16 cellular contexts compared by ENCODE assay signal in genomic region chr7:143811-144453, GRCh38. TPM values are rescaled to one million over a fixed set of nuclear protein-coding genes. Genes with fewer than 3 reads are reported as not detected.
DNase-seq lines count a peak whose midpoint lies in the region; ATAC-seq and TF ChIP-seq lines count a peak whose summit lies in the region.
"Had no signal": no experiment of that assay in that cellular context is flagged by ENCODE, and none has a peak within 500 bp of the region (broad histone marks: within the 10 kb centered on the region; RNA-seq: fewer than 3 reads in every experiment).

No MANE protein-coding gene starts in this region.

- H3K18ac ChIP-seq in H9 (ENCODE audit: insufficient read length, low read depth, low read length), result no peak overlapping the region

- H3K4ac ChIP-seq in H9 (ENCODE audit: low read depth, low read length), result no peak overlapping the region

- H3K4me3 ChIP-seq in ascending aorta, result no peak overlapping the region
- H3K4me3 ChIP-seq in thoracic aorta, result no peak overlapping the region
- H3K4me3 ChIP-seq in MM.1S (ENCODE audit: low read length), result no peak overlapping the region
- H3K4me3 ChIP-seq: mucosa of descending colon, pancreas, testis had no signal

- no peaks in the 10 kb centered on the region for H3K36me3 ChIP-seq in ascending aorta
- no peaks in the 10 kb centered on the region for H3K36me3 ChIP-seq in thoracic aorta
- H3K36me3 ChIP-seq in MM.1S (replicated peaks; ENCODE audit: insufficient read depth, low read length), result no peaks in the 10 kb centered on the region
- H3K36me3 ChIP-seq: pancreas had no signal

- no peaks in the 10 kb centered on the region for H3K9me3 Mint-ChIP-seq in activated naive CD8-positive, alpha-beta T cell treated with anti-CD3 and anti-CD28 coated beads, Interleukin-2, amount 10 ng/mL, durations not matched to agents 7 days and 5 days
- H3K9me3 Mint-ChIP-seq in activated naive CD8-positive, alpha-beta T cell treated with anti-CD3 and anti-CD28 coated beads for 36 hours, result no peaks in the 10 kb centered on the region
- H3K9me3 Mint-ChIP-seq in H9, result no peaks in the 10 kb centered on the region
- H3K9me3 Mint-ChIP-seq: activated naive CD4-positive, alpha-beta T cell treated with anti-CD3 and anti-CD28 coated beads, Interleukin-2, amount 50 U/mL, for 24 hours; immature natural killer cell had no signal

- no peak overlapping the region for H4K91ac ChIP-seq in H9 (ENCODE audit: insufficient read length, low read depth, low read length)

- H2AK5ac ChIP-seq in H9 (ENCODE audit: insufficient read length, low read length), result no peak overlapping the region

- H3K9ac ChIP-seq in H9 (ENCODE audit: extremely low read depth, insufficient read length, low read length) (no peak overlapping the region), MM.1S (ENCODE audit: low read length) (no peak overlapping the region)

- no peak overlapping the region for H3K4me3 Mint-ChIP-seq in activated naive CD8-positive, alpha-beta T cell treated with anti-CD3 and anti-CD28 coated beads, Interleukin-2, amount 10 ng/mL, durations not matched to agents 7 days and 5 days
- no peak overlapping the region for H3K4me3 Mint-ChIP-seq in activated naive CD8-positive, alpha-beta T cell treated with anti-CD3 and anti-CD28 coated beads for 36 hours
- no peak overlapping the region for H3K4me3 Mint-ChIP-seq in H9
- H3K4me3 Mint-ChIP-seq: activated naive CD4-positive, alpha-beta T cell treated with anti-CD3 and anti-CD28 coated beads, Interleukin-2, amount 50 U/mL, for 24 hours; immature natural killer cell had no signal

- H2AFZ ChIP-seq in H9 (ENCODE audit: low read length) (no peak overlapping the region), MM.1S (ENCODE audit: low read length) (no peak overlapping the region)

- no peak overlapping the region for H3K27ac Mint-ChIP-seq in activated naive CD8-positive, alpha-beta T cell treated with anti-CD3 and anti-CD28 coated beads, Interleukin-2, amount 10 ng/mL, durations not matched to agents 7 days and 5 days
- no peak overlapping the region for H3K27ac Mint-ChIP-seq in activated naive CD8-positive, alpha-beta T cell treated with anti-CD3 and anti-CD28 coated beads for 36 hours
- peak overlapping the region in 2 of 3 experiments; percentile 62; a peak in 3 of 7 replicates for H3K27ac Mint-ChIP-seq in H9
- H3K27ac Mint-ChIP-seq: activated naive CD4-positive, alpha-beta T cell treated with anti-CD3 and anti-CD28 coated beads, Interleukin-2, amount 50 U/mL, for 24 hours; immature natural killer cell had no signal

- H3K27ac ChIP-seq in H9 (ENCODE audit: insufficient read length, low read depth, low read length), result no peak overlapping the region
- peak overlapping the region; percentile 73 to 78 for H3K27ac ChIP-seq in ascending aorta
- H3K27ac ChIP-seq in thoracic aorta, result peak overlapping the region; percentile 66 to 85
- no peak overlapping the region for H3K27ac ChIP-seq in MM.1S (ENCODE audit: low read length)
- H3K27ac ChIP-seq: WERI-Rb-1 had no signal

- no peak overlapping the region for H3K56ac ChIP-seq in H9 (ENCODE audit: insufficient read length, low read depth, low read length)

- no peaks in the 10 kb centered on the region for H3F3A ChIP-seq in MM.1S (ENCODE audit: insufficient read depth, low read length)

- H3K4me1 ChIP-seq in H9 (ENCODE audit: insufficient read depth, low read length) (no peaks in the 10 kb centered on the region), ascending aorta (peaks cover 18% of the 10 kb centered on the region in 2 donors), thoracic aorta (ENCODE audit: control insufficient read depth in 1 of 2, low read depth in 2 of 2) (peaks cover 18 to 42% of the 10 kb centered on the region in 2 donors), MM.1S (ENCODE audit: low read length) (no peaks in the 10 kb centered on the region)

- no peak overlapping the region for H4K5ac ChIP-seq in H9 (ENCODE audit: insufficient read length, low read depth, low read length)

- H2BK15ac ChIP-seq in H9 (ENCODE audit: low read depth, low read length), result no peak overlapping the region

- WGBS in H9 (ENCODE audit: extremely low coverage, insufficient read length, low lambda C conversion rate), result no CpG with 5 or more reads among the region's 12 CpGs

- no peaks in the 10 kb centered on the region for H4K20me1 ChIP-seq in H9 (ENCODE audit: control insufficient read depth, insufficient read depth, insufficient read length)
- no peaks in the 10 kb centered on the region for H4K20me1 ChIP-seq in MM.1S (ENCODE audit: insufficient read depth, low read length)

- H3K9me2 ChIP-seq in MM.1S (replicated peaks; ENCODE audit: insufficient read depth, low read length), result no peaks in the 10 kb centered on the region

- POLR2A ChIA-PET in activated naive CD8-positive, alpha-beta T cell treated with anti-CD3 and anti-CD28 coated beads, Interleukin-2, amount 10 ng/mL, durations not matched to agents 7 days and 5 days (lab: Charles Lee), result no interaction called here

- no peaks in the 10 kb centered on the region for H3K27me3 Mint-ChIP-seq in activated naive CD8-positive, alpha-beta T cell treated with anti-CD3 and anti-CD28 coated beads, Interleukin-2, amount 10 ng/mL, durations not matched to agents 7 days and 5 days
- no peaks in the 10 kb centered on the region for H3K27me3 Mint-ChIP-seq in activated naive CD8-positive, alpha-beta T cell treated with anti-CD3 and anti-CD28 coated beads for 36 hours
- no peaks in the 10 kb centered on the region for H3K27me3 Mint-ChIP-seq in H9 (ENCODE audit: low read depth)
- H3K27me3 Mint-ChIP-seq: activated naive CD4-positive, alpha-beta T cell treated with anti-CD3 and anti-CD28 coated beads, Interleukin-2, amount 50 U/mL, for 24 hours had no signal

- H3K79me2 ChIP-seq in H9 (ENCODE audit: insufficient read depth, low read length) (no peaks in the 10 kb centered on the region), MM.1S (ENCODE audit: low read length) (no peaks in the 10 kb centered on the region)

- peaks cover 2% of the 10 kb centered on the region for H3K4me1 Mint-ChIP-seq in activated naive CD8-positive, alpha-beta T cell treated with anti-CD3 and anti-CD28 coated beads, Interleukin-2, amount 10 ng/mL, durations not matched to agents 7 days and 5 days
- peaks cover 9% of the 10 kb centered on the region for H3K4me1 Mint-ChIP-seq in activated naive CD8-positive, alpha-beta T cell treated with anti-CD3 and anti-CD28 coated beads for 36 hours
- H3K4me1 Mint-ChIP-seq in H9, result peaks cover 12 to 15% of the 10 kb centered on the region in 2 experiments

- no peak overlapping the region for H4K8ac ChIP-seq in H9 (replicated peaks; ENCODE audit: insufficient read length, low read depth, low read length)

- intact Hi-C loops in ascending aorta (cut with DNase I), result no loop called here

- H3K27me3 ChIP-seq in H9 (ENCODE audit: insufficient read depth, low read length) (no peaks in the 10 kb centered on the region), ascending aorta (no peaks in the 10 kb centered on the region), thoracic aorta (replicated peaks; ENCODE audit: insufficient read depth) (no peaks in the 10 kb centered on the region), MM.1S (replicated peaks; ENCODE audit: insufficient read depth, low read length) (no peaks in the 10 kb centered on the region; the same call in 1 of the 2 replicates)
- H3K27me3 ChIP-seq: pancreas, testis had no signal

- H3T11ph ChIP-seq in H9 (ENCODE audit: low read length), result no peak overlapping the region

- H3K14ac ChIP-seq in H9 (ENCODE audit: insufficient read depth, low read length), result no peak overlapping the region

- H3K36me3 Mint-ChIP-seq in activated naive CD8-positive, alpha-beta T cell treated with anti-CD3 and anti-CD28 coated beads, Interleukin-2, amount 10 ng/mL, durations not matched to agents 7 days and 5 days, result peaks cover 3% of the 10 kb centered on the region
- H3K36me3 Mint-ChIP-seq in activated naive CD8-positive, alpha-beta T cell treated with anti-CD3 and anti-CD28 coated beads for 36 hours, result peaks cover 17% of the 10 kb centered on the region
- H3K36me3 Mint-ChIP-seq in H9 (ENCODE audit: insufficient read depth in 1 of 3, low read depth in 3 of 3), result peaks cover 15 to 32% (median 29%) of the 10 kb centered on the region in 3 experiments; a peak in 6 of 7 replicates

- no peak overlapping the region for H2BK20ac ChIP-seq in H9 (ENCODE audit: low read depth, low read length, poor library complexity, severe bottlenecking)

- H2BK120ac ChIP-seq in H9 (ENCODE audit: low read depth, low read length, poor library complexity, severe bottlenecking), result no peak overlapping the region

- peak; percentile 11 for DNase-seq in activated naive CD8-positive, alpha-beta T cell treated with anti-CD3 and anti-CD28 coated beads, Interleukin-2, amount 10 ng/mL, durations not matched to agents 7 days and 5 days
- no peak for DNase-seq in activated naive CD8-positive, alpha-beta T cell treated with anti-CD3 and anti-CD28 coated beads for 36 hours
- DNase-seq in H9 (no peak), ascending aorta (ENCODE audit: low spot score in 2 of 2) (peak in 1 of 2 donors; percentile 58), thoracic aorta (ENCODE audit: low spot score) (no peak), NCI-H1694 treated with DMSO at 0.1 percent for 48 hours (lab: John Stamatoyannopoulos, UW) (no peak), SKM-1 (lab: John Stamatoyannopoulos, UW; ENCODE audit: unreplicated experiment) (no peak), MM.1S (no peak)
- DNase-seq: immature natural killer cell, mucosa of descending colon, NCI-H1092, PC-3, testis, WERI-Rb-1 had no signal

- H3K4me2 ChIP-seq in H9 (ENCODE audit: insufficient read depth, insufficient read length, low read length), result no peak overlapping the region
- H3K4me2 ChIP-seq in MM.1S (ENCODE audit: low read depth, low read length), result no peak overlapping the region

- H2BK5ac ChIP-seq in H9 (ENCODE audit: insufficient read length, low read length), result no peak overlapping the region

- TF ChIP-seq CTCF in H9 (conservative IDR thresholded peaks at IDR 0.05) (no peak), ascending aorta (IDR thresholded peaks at IDR 0.05) (no peak), thoracic aorta (IDR thresholded peaks at IDR 0.05) (no peak), MM.1S (IDR thresholded peaks at IDR 0.05; ENCODE audit: low read length) (no peak)

- H3K9me3 ChIP-seq in H9 (ENCODE audit: control insufficient read depth, low read depth, low read length), result no peaks in the 10 kb centered on the region
- no peaks in the 10 kb centered on the region for H3K9me3 ChIP-seq in ascending aorta
- H3K9me3 ChIP-seq in thoracic aorta, result no peaks in the 10 kb centered on the region
- H3K9me3 ChIP-seq in MM.1S (replicated peaks; ENCODE audit: insufficient read depth, low read length), result no peaks in the 10 kb centered on the region
- H3K9me3 ChIP-seq: mucosa of descending colon, pancreas, testis had no signal

- no peak overlapping the region for H3K23ac ChIP-seq in H9 (ENCODE audit: insufficient read length, low read depth, low read length)

- ATAC-seq in activated naive CD8-positive, alpha-beta T cell treated with anti-CD3 and anti-CD28 coated beads, Interleukin-2, amount 10 ng/mL, durations not matched to agents 7 days and 5 days (ENCODE audit: low read depth), result no peak
- no peak for ATAC-seq in thoracic aorta (ENCODE audit: insufficient number of reproducible peaks, low FRiP score, low read depth)
- ATAC-seq: mucosa of descending colon, PC-3 had no signal

- H3K23me2 ChIP-seq in H9 (ENCODE audit: insufficient read length, low read depth, low read length, poor library complexity, severe bottlenecking), result no peaks in the 10 kb centered on the region

- H3K79me1 ChIP-seq in H9 (ENCODE audit: insufficient read depth, low read depth, low read length, poor library complexity, severe bottlenecking), result no peaks in the 10 kb centered on the region

- H2BK12ac ChIP-seq in H9 (ENCODE audit: insufficient read length, low read depth, low read length), result no peak overlapping the region

RNA-seq across cellular contexts. Expression of gene FAM20C, which starts 48.4 kb away (rescaled TPM):
- total RNA-seq in activated naive CD8-positive, alpha-beta T cell treated with anti-CD3 and anti-CD28 coated beads, Interleukin-2, amount 10 ng/mL, durations not matched to agents 7 days and 5 days, result 1 to 10 TPM; 2.6 to 4.1 TPM
- total RNA-seq in activated naive CD8-positive, alpha-beta T cell treated with anti-CD3 and anti-CD28 coated beads for 36 hours, result 1 to 10 TPM; 1.1 TPM
- total RNA-seq in H9 (2021) (57.2 and 62.6 TPM in 2 replicates), ascending aorta (90.8 TPM), thoracic aorta (100 to 1,000 TPM in 1 of 2 donors, 10 to 100 TPM in 1; 32.5 to 106 TPM)

Comparison
In these comparisons a context has a peak if more than half of its experiments do, and no peak if none do; other contexts are left out.
1. H3K27ac Mint-ChIP-seq: peak in H9 (2 of 3); none in activated naive CD8-positive, alpha-beta T cell treated with anti-CD3 and anti-CD28 coated beads, Interleukin-2, amount 10 ng/mL, durations not matched to agents 7 days and 5 days (single experiment) and activated naive CD8-positive, alpha-beta T cell treated with anti-CD3 and anti-CD28 coated beads for 36 hours (single experiment).
2. H3K27ac ChIP-seq: peak in ascending aorta (2 of 2) and thoracic aorta (2 of 2); none in H9 (single experiment) and MM.1S (single experiment).
3. RNA of gene FAM20C, which starts 48.4 kb away (total RNA-seq): 32.5 to 106 TPM in thoracic aorta, 90.8 TPM in ascending aorta (single experiment) and 57.2 to 62.6 TPM in H9; 2.6 to 4.1 TPM in activated naive CD8-positive, alpha-beta T cell treated with anti-CD3 and anti-CD28 coated beads, Interleukin-2, amount 10 ng/mL, durations not matched to agents 7 days and 5 days and 1.1 TPM in activated naive CD8-positive, alpha-beta T cell treated with anti-CD3 and anti-CD28 coated beads for 36 hours; every median in the first group is over 4 times any median in the second.